27 cellular contexts compared by ENCODE assay signal in genomic region chr4:1496116-1496642, GRCh38.
"Had no signal": no experiment of that assay in that cellular context is flagged by ENCODE, and none has a peak within 500 bp of the region (broad histone marks: within the 10 kb centered on the region; RNA-seq: fewer than 3 reads in every experiment).

No MANE protein-coding gene starts in this region.

- H3K4me1 ChIP-seq: adrenal gland, body of pancreas, gastrocnemius medialis, prostate gland, transverse colon had no signal

- DNase-seq: activated CD4-positive, alpha-beta T cell treated with anti-CD3 and anti-CD28 coated beads for 36 hours; activated CD4-positive, CD25-positive, alpha-beta regulatory T cell; activated CD8-positive, alpha-beta memory T cell treated with anti-CD3 and anti-CD28 coated beads, Interleukin-2, amount 10 ng/mL, durations not matched to agents 7 days and 5 days; activated CD8-positive, alpha-beta T cell treated with anti-CD3 and anti-CD28 coated beads, Interleukin-2, amount 10 ng/mL, durations not matched to agents 7 days and 5 days; activated naive CD4-positive, alpha-beta T cell; activated T-cell treated with anti-CD3 and anti-CD28 coated beads, Interleukin-2, amount 50 U/mL, for 72 hours; effector memory CD4-positive, alpha-beta T cell; erythroblast; gastrocnemius medialis; glutamatergic neuron; midbrain; stimulated activated CD4-positive, alpha-beta T cell treated with anti-CD3 and anti-CD28 coated beads, Interleukin-15, amount 100 ng/mL, for 24 hours; stimulated activated CD4-positive, alpha-beta T cell treated with anti-CD3 and anti-CD28 coated beads, Interleukin-2, amount 100 ng/mL, for 24 hours; stimulated activated naive B cell treated with anti-CD40 and anti-IgM and Interleukin-4, amounts not matched to agents 10 μg/mL and 1 μg/mL and 100 μg/mL, for 72 hours; transverse colon had no signal

- H3K9me3 ChIP-seq: adrenal gland, body of pancreas, gastrocnemius medialis, prostate gland, transverse colon had no signal

- ATAC-seq: activated CD4-positive, alpha-beta T cell treated with anti-CD3 and anti-CD28 coated beads for 36 hours; activated CD8-positive, alpha-beta memory T cell treated with anti-CD3 and anti-CD28 coated beads, Interleukin-2, amount 10 ng/mL, durations not matched to agents 7 days and 5 days; activated CD8-positive, alpha-beta T cell treated with anti-CD3 and anti-CD28 coated beads, Interleukin-2, amount 10 ng/mL, durations not matched to agents 7 days and 5 days; activated naive CD4-positive, alpha-beta T cell treated with anti-CD3 and anti-CD28 coated beads, Interleukin-2, amount 50 U/mL, for 72 hours; activated T-cell treated with anti-CD3 and anti-CD28 coated beads, Interleukin-2, amount 50 U/mL, for 72 hours; body of pancreas; gastrocnemius medialis; naive thymus-derived CD8-positive, alpha-beta T cell; stimulated activated naive B cell treated with anti-CD40 and anti-IgM and Interleukin-4, amounts not matched to agents 10 μg/mL and 1 μg/mL and 100 μg/mL, for 72 hours; T-cell had no signal

- H3K27ac Mint-ChIP-seq: activated CD4-positive, alpha-beta T cell treated with anti-CD3 and anti-CD28 coated beads for 36 hours; activated CD8-positive, alpha-beta memory T cell treated with anti-CD3 and anti-CD28 coated beads, Interleukin-2, amount 10 ng/mL, durations not matched to agents 7 days and 5 days; activated CD8-positive, alpha-beta T cell treated with anti-CD3 and anti-CD28 coated beads, Interleukin-2, amount 10 ng/mL, durations not matched to agents 7 days and 5 days; activated naive CD4-positive, alpha-beta T cell treated with anti-CD3 and anti-CD28 coated beads, Interleukin-2, amount 50 U/mL, for 72 hours; activated T-cell treated with anti-CD3 and anti-CD28 coated beads, Interleukin-2, amount 50 U/mL, for 72 hours; memory B cell; naive thymus-derived CD8-positive, alpha-beta T cell; stimulated activated naive B cell treated with anti-CD40 and anti-IgM and Interleukin-4, amounts not matched to agents 10 μg/mL and 1 μg/mL and 100 μg/mL, for 72 hours; T-cell; T-helper 2 cell treated with Interferon-gamma antibody and Interleukin-4, amounts not matched to agents 5 μg/mL and 100 μg/mL, for 36 hours had no signal

- H3K4me3 ChIP-seq: adrenal gland, body of pancreas, cardiac muscle cell, coronary artery, dorsolateral prefrontal cortex, gastrocnemius medialis, prostate gland, transverse colon had no signal

- H3K36me3 Mint-ChIP-seq: activated CD8-positive, alpha-beta memory T cell treated with anti-CD3 and anti-CD28 coated beads, Interleukin-2, amount 10 ng/mL, durations not matched to agents 7 days and 5 days; activated naive CD4-positive, alpha-beta T cell treated with anti-CD3 and anti-CD28 coated beads, Interleukin-2, amount 50 U/mL, for 72 hours; memory B cell; naive thymus-derived CD8-positive, alpha-beta T cell; stimulated activated naive B cell treated with anti-CD40 and anti-IgM and Interleukin-4, amounts not matched to agents 10 μg/mL and 1 μg/mL and 100 μg/mL, for 72 hours; T-cell had no signal

- H3K4me1 Mint-ChIP-seq: activated CD4-positive, alpha-beta T cell treated with anti-CD3 and anti-CD28 coated beads for 36 hours; activated CD8-positive, alpha-beta memory T cell treated with anti-CD3 and anti-CD28 coated beads, Interleukin-2, amount 10 ng/mL, durations not matched to agents 7 days and 5 days; memory B cell; naive thymus-derived CD8-positive, alpha-beta T cell; stimulated activated naive B cell treated with anti-CD40 and anti-IgM and Interleukin-4, amounts not matched to agents 10 μg/mL and 1 μg/mL and 100 μg/mL, for 72 hours; T-cell had no signal

- H3K27ac ChIP-seq: adrenal gland, body of pancreas, cardiac muscle cell, coronary artery, dorsolateral prefrontal cortex, gastrocnemius medialis, prostate gland, transverse colon had no signal

- H3K27me3 ChIP-seq: body of pancreas, cardiac muscle cell had no signal

- FAIRE-seq: islet of Langerhans had no signal

- H3K36me3 ChIP-seq: adrenal gland, cardiac muscle cell, gastrocnemius medialis, prostate gland, transverse colon had no signal

- H3K4me3 Mint-ChIP-seq: activated CD4-positive, alpha-beta T cell treated with anti-CD3 and anti-CD28 coated beads for 36 hours; activated CD8-positive, alpha-beta memory T cell treated with anti-CD3 and anti-CD28 coated beads, Interleukin-2, amount 10 ng/mL, durations not matched to agents 7 days and 5 days; activated CD8-positive, alpha-beta T cell treated with anti-CD3 and anti-CD28 coated beads, Interleukin-2, amount 10 ng/mL, durations not matched to agents 7 days and 5 days; activated T-cell treated with anti-CD3 and anti-CD28 coated beads, Interleukin-2, amount 50 U/mL, for 72 hours; memory B cell; naive thymus-derived CD8-positive, alpha-beta T cell; stimulated activated naive B cell treated with anti-CD40 and anti-IgM and Interleukin-4, amounts not matched to agents 10 μg/mL and 1 μg/mL and 100 μg/mL, for 72 hours; T-cell; T-helper 2 cell treated with Interferon-gamma antibody and Interleukin-4, amounts not matched to agents 5 μg/mL and 100 μg/mL, for 36 hours had no signal

- H3K27me3 Mint-ChIP-seq: activated CD4-positive, alpha-beta T cell treated with anti-CD3 and anti-CD28 coated beads for 36 hours; activated CD8-positive, alpha-beta memory T cell treated with anti-CD3 and anti-CD28 coated beads, Interleukin-2, amount 10 ng/mL, durations not matched to agents 7 days and 5 days had no signal

- H3K9me3 Mint-ChIP-seq: activated naive CD4-positive, alpha-beta T cell treated with anti-CD3 and anti-CD28 coated beads, Interleukin-2, amount 50 U/mL, for 72 hours; activated T-cell treated with anti-CD3 and anti-CD28 coated beads, Interleukin-2, amount 50 U/mL, for 72 hours; memory B cell; naive thymus-derived CD8-positive, alpha-beta T cell; stimulated activated naive B cell treated with anti-CD40 and anti-IgM and Interleukin-4, amounts not matched to agents 10 μg/mL and 1 μg/mL and 100 μg/mL, for 72 hours; T-cell; T-helper 2 cell treated with Interferon-gamma antibody and Interleukin-4, amounts not matched to agents 5 μg/mL and 100 μg/mL, for 36 hours had no signal
